ENCODE assay signal across 14 cellular contexts in the genomic region with DNA sequence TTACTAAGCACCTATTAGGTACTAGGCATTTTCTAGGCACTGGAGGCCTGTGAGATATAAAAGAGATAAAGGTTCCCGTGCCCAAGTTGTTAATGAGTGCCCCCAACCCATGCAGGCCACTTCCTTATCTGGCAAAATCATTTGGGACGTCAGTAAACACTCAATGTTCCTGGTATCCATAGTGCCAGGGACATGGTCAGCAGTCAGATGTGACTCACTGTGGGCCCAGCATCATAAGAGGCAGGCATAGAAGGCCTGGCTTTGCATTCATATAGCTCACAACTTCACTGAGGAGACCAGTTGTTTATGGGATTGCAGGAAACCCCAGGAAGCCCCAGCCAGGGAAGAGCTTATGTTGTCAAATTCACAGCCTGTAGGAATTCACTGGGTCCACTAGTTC.
DNase-seq lines count a peak whose midpoint lies in the region; ATAC-seq and TF ChIP-seq lines count a peak whose summit lies in the region.
"Had no signal": no experiment of that assay in that cellular context is flagged by ENCODE, and none has a peak within 500 bp of the region (broad histone marks: within the 10 kb centered on the region; RNA-seq: fewer than 3 reads in every experiment).

No MANE protein-coding gene starts in this region.

- intact Hi-C loops in cardiac septum (cut with DNase I) = loop anchor here (10.0 kb wide), 1 partner anchor 186 kb away; no protein-coding TSS in a partner anchor
- intact Hi-C loops in heart left ventricle (cut with DNase I) = loop anchor here in 3 of 10 donors (10.0 kb wide), 2 partner anchors 186 to 696 kb away; no protein-coding TSS in a partner anchor

- H3K36me3 ChIP-seq in heart left ventricle = no peaks in the 10 kb centered on the region
- H3K36me3 ChIP-seq: BLaER1 treated with 17β-estradiol and CSF1 and Interleukin-3, amounts not matched to agents 10 nM and 100 nM; HAP-1 had no signal

- no peak overlapping the region for H3K4me3 ChIP-seq in heart left ventricle
- H3K4me3 ChIP-seq in choroid plexus epithelial cell (ENCODE audit: low read depth, low read length) = no peak overlapping the region
- H3K4me3 ChIP-seq: BLaER1 treated with 17β-estradiol and CSF1 and Interleukin-3, amounts not matched to agents 10 nM and 100 nM; HAP-1 had no signal

- TF ChIP-seq POLR2A in heart left ventricle (IDR thresholded peaks at IDR 0.05) = no peak

- peaks cover 0 to 6% (median 0%) of the 10 kb centered on the region in 9 donors for H3K27me3 ChIP-seq in heart left ventricle

- H3K4me1 ChIP-seq in heart left ventricle = peaks cover 0 to 41% (median 20%) of the 10 kb centered on the region in 12 donors

- no peak for ATAC-seq in heart left ventricle
- no peak for ATAC-seq in GM21367 (IDR thresholded peaks at IDR 0.05; ENCODE audit: unreplicated experiment)

- no peak for TF ChIP-seq CTCF in heart left ventricle (IDR thresholded peaks at IDR 0.05)
- TF ChIP-seq CTCF in choroid plexus epithelial cell (conservative IDR thresholded peaks at IDR 0.05; ENCODE audit: low read depth, low read length) = no peak

- no peak overlapping the region for H3K27ac ChIP-seq in heart left ventricle
- H3K27ac ChIP-seq: BLaER1 treated with 17β-estradiol and CSF1 and Interleukin-3, amounts not matched to agents 10 nM and 100 nM had no signal

- H3K9me3 ChIP-seq in heart left ventricle = peaks cover 0 to 8% (median 0%) of the 10 kb centered on the region in 12 donors
- H3K9me3 ChIP-seq: HAP-1 had no signal

- DNase-seq in cardiac septum (ENCODE audit: low spot score) (peak; percentile 63), heart left ventricle (no peak), NCI-H226 (peak; percentile 34), choroid plexus epithelial cell (ENCODE audit: low read depth) (peak; percentile 44), H4 (ENCODE audit: low spot score) (no peak)
- no peak for DNase-seq in activated CD4-positive, alpha-beta T cell treated with anti-CD3 and anti-CD28 coated beads for 1 hour
- DNase-seq: DND-41; NCI-H1105; NCI-H2081 treated with DMSO at 0.1 percent for 48 hours; NK-92 treated with Interleukin-12 subunit alpha and Interleukin-12 subunit beta, amount 100 ng/mL, for 24 hours; SIG-M5 had no signal

- WGBS in heart left ventricle, 4 donors = 58 to 73% (median 69%) methylated on average over 2 of the region's 2 CpGs

Comparison
In these comparisons a context has a peak if more than half of its experiments do, and no peak if none do; other contexts are left out.
1. DNase-seq: peak in cardiac septum (single experiment), NCI-H226 (single experiment) and choroid plexus epithelial cell (single experiment); none in heart left ventricle (0 of 5), H4 (single experiment) and activated CD4-positive, alpha-beta T cell treated with anti-CD3 and anti-CD28 coated beads for 1 hour (single experiment).